In genomic region chr19:12648088-12648487, GRCh38 we compare ENCODE assay signal across 10 cellular contexts. TPM values are rescaled to one million over a fixed set of nuclear protein-coding genes. Genes with fewer than 3 reads are reported as not detected.
DNase-seq lines count a peak whose midpoint lies in the region; ATAC-seq and TF ChIP-seq lines count a peak whose summit lies in the region.
"Had no signal": no experiment of that assay in that cellular context is flagged by ENCODE, and none has a peak within 500 bp of the region (broad histone marks: within the 10 kb centered on the region; RNA-seq: fewer than 3 reads in every experiment).

No MANE protein-coding gene starts in this region.

- TF ChIP-seq POLR2A in thyroid gland (IDR thresholded peaks at IDR 0.05), result peak in 1 of 2 donors; percentile 6

- H3K36me3 ChIP-seq in duodenal mucosa (ENCODE audit: control insufficient read depth in 1 of 2, insufficient read depth in 2 of 2, low read length in 2 of 2) (peaks cover 0 to 5% of the 10 kb centered on the region in 2 donors), thyroid gland (no peaks in the 10 kb centered on the region)

- H3K27ac ChIP-seq in duodenal mucosa (ENCODE audit: low read depth, low read length) (no peak overlapping the region), thyroid gland (no peak overlapping the region)
- H3K27ac ChIP-seq: HL-60 had no signal

- no peak for DNase-seq in left lobe of liver (ENCODE audit: low spot score)
- peak; percentile 37 to 42 for DNase-seq in thyroid gland
- no peak for DNase-seq in Ammon's horn (ENCODE audit: low spot score)
- no peak for DNase-seq in activated CD8-positive, alpha-beta memory T cell treated with anti-CD3 and anti-CD28 coated beads, Interleukin-2, amount 50 U/mL, for 4 hours
- no peak for DNase-seq in SHP77 (lab: John Stamatoyannopoulos, UW)
- DNase-seq: activated gamma-delta T cell treated with Interleukin-2 at 50 U/mL for 16 hours had no signal

- ATAC-seq in left lobe of liver, result peak; percentile 41
- ATAC-seq in HG03460 (IDR thresholded peaks at IDR 0.05; ENCODE audit: unreplicated experiment), result no peak

- TF ChIP-seq CTCF in thyroid gland (IDR thresholded peaks at IDR 0.05), result peak in 3 of 6 experiments; percentile 33 to 37 (median 35)

- TF ChIP-seq RAD21 in Ishikawa (IDR thresholded peaks at IDR 0.05; ENCODE audit: low read depth), result peak; percentile 45; the same call in 1 of the 2 replicates

- H3K9ac ChIP-seq in duodenal mucosa (ENCODE audit: low read depth in 1 of 2, low read length in 2 of 2), result no peak overlapping the region

- no peak for TF ChIP-seq EP300 in Ishikawa (IDR thresholded peaks at IDR 0.05; ENCODE audit: borderline replicate concordance)

- intact Hi-C loops in thyroid gland (cut with DNase I), result no loop called here

- 10% methylated on average over 19 to 21 of the region's 29 CpGs for WGBS in thyroid gland, 2 donors

- H3K9me3 ChIP-seq in duodenal mucosa (ENCODE audit: control insufficient read depth in 1 of 2, low read length in 2 of 2), result no peaks in the 10 kb centered on the region
- H3K9me3 ChIP-seq in thyroid gland, result no peaks in the 10 kb centered on the region

- no peaks in the 10 kb centered on the region for H3K27me3 ChIP-seq in duodenal mucosa (ENCODE audit: control insufficient read depth in 1 of 2, insufficient read depth in 2 of 2, low read length in 2 of 2)
- H3K27me3 ChIP-seq in thyroid gland, result no peaks in the 10 kb centered on the region

- H3K4me3 ChIP-seq in duodenal mucosa (ENCODE audit: low read depth in 1 of 2, low read length in 2 of 2), result peak overlapping the region; percentile 40 to 66
- H3K4me3 ChIP-seq in thyroid gland (replicated peaks in 1 of 3), result peak overlapping the region in 1 of 3 donors; percentile 23

- H3K4me1 ChIP-seq in duodenal mucosa (ENCODE audit: control insufficient read depth in 1 of 2, insufficient read depth in 2 of 2, low read length in 2 of 2) (peaks cover 5% of the 10 kb centered on the region in 2 donors), thyroid gland (peaks cover 14 to 15% of the 10 kb centered on the region in 2 donors)

TF ChIP-seq in Ishikawa, 13 proteins besides CTCF, POLR2A, EP300 and RAD21:
- peak; percentile 94 for TF ChIP-seq ZBTB7A (IDR thresholded peaks at IDR 0.05; ENCODE audit: low read depth)
- no peak for TF ChIP-seq TCF12 (IDR thresholded peaks at IDR 0.05; ENCODE audit: low read depth)
- TF ChIP-seq TAF1 (IDR thresholded peaks at IDR 0.05; ENCODE audit: low read depth), result no peak
- TF ChIP-seq, protein P1, sequence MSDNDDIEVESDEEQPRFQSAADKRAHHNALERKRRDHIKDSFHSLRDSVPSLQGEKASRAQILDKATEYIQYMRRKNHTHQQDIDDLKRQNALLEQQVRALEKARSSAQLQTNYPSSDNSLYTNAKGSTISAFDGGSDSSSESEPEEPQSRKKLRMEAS (IDR thresholded peaks at IDR 0.05), result 0 out of 2 replicates have a peak, but pooled peaks have one; percentile 39
- peak; percentile 66; the same call in 1 of the 2 replicates for TF ChIP-seq EGR1 (IDR thresholded peaks at IDR 0.05)
TF ChIP-seq in Ishikawa: peak in this region for 3.

RNA-seq across cellular contexts. Expression of gene MAN2B1, which starts 18.5 kb away (rescaled TPM):
- total RNA-seq in left lobe of liver, result 54.8 TPM
- 100 to 1,000 TPM in 1 of 4 donors, 10 to 100 TPM in 3; 38.0 to 106 (median 82.5) TPM for total RNA-seq in thyroid gland

RNA-seq across cellular contexts. Expression of gene WDR83, which starts 18.5 kb away (rescaled TPM):
- total RNA-seq in left lobe of liver (3.8 TPM), thyroid gland (10 to 100 TPM in 3 of 4 donors, 1 to 10 TPM in 1; 9.5 to 17.5 (median 14.3) TPM)

RNA-seq across cellular contexts. Expression of gene DHPS, which starts 33.6 kb away (rescaled TPM):
- 41.6 TPM for total RNA-seq in left lobe of liver
- total RNA-seq in thyroid gland, result 100 to 1,000 TPM; 105 to 122 (median 115) TPM

RNA-seq across cellular contexts. Expression of gene ZNF791, which starts 37.4 kb away (rescaled TPM):
- total RNA-seq in left lobe of liver (9.1 TPM), thyroid gland (10 to 100 TPM; 37.8 to 44.9 (median 39.5) TPM)

RNA-seq across cellular contexts. Expression of gene ZNF490, which starts 37.5 kb away (rescaled TPM):
- 3.9 TPM for total RNA-seq in left lobe of liver
- total RNA-seq in thyroid gland, result 10 to 100 TPM; 11.3 to 28.9 (median 17.5) TPM

Comparison
In these comparisons a context has a peak if more than half of its experiments do, and no peak if none do; other contexts are left out.
1. DNase-seq: peak in thyroid gland (2 of 2); none in left lobe of liver (single experiment), Ammon's horn (single experiment), activated CD8-positive, alpha-beta memory T cell treated with anti-CD3 and anti-CD28 coated beads, Interleukin-2, amount 50 U/mL, for 4 hours (single experiment) and SHP77 (0 of 2).